Comparison of ENCODE assay signal across 10 cellular contexts in the genomic region with DNA sequence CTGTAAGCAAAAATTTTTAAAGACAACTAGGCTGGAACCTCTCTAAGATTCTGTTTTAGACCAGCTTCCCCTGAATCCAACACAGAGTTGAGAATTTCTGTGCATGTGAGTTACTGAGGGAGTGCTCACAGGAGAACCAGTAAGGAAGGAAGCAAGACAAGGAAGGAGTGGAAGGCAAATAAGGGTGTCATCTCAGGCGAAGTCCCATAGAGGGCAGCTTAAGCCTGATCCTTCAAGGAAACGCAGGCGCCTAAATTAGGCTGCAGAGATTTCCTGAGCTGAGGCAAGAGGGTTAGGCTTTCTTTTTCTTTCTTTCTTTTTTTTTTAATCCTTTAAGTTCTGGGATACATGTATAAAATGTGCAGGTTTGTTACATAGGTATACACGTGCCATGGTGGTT. TPM values are rescaled to one million over a fixed set of nuclear protein-coding genes. Genes with fewer than 3 reads are reported as not detected.
DNase-seq lines count a peak whose midpoint lies in the region; ATAC-seq and TF ChIP-seq lines count a peak whose summit lies in the region.
"Had no signal": no experiment of that assay in that cellular context is flagged by ENCODE, and none has a peak within 500 bp of the region (broad histone marks: within the 10 kb centered on the region; RNA-seq: fewer than 3 reads in every experiment).

No MANE protein-coding gene starts in this region.

- H3K27ac ChIP-seq in PC-9 (no peak overlapping the region), smooth muscle cell (ENCODE audit: low read depth) (no peak overlapping the region), prostate gland (no peak overlapping the region)
- H3K27ac ChIP-seq: BLaER1, KMS-11 had no signal

- POLR2A ChIA-PET in PC-9 (lab: Charles Lee; ENCODE audit: unreplicated experiment): no interaction called here

- intact Hi-C loops in PC-9 (cut with micrococcal nuclease; ENCODE audit: unreplicated experiment): no loop called here
- intact Hi-C loops in prostate gland (cut with DNase I): no loop called here

- no peak overlapping the region for H3K9ac ChIP-seq in smooth muscle cell (ENCODE audit: low read depth)
- H3K9ac ChIP-seq: BLaER1, KMS-11 had no signal

- no peaks in the 10 kb centered on the region for H3K9me3 ChIP-seq in PC-9 (ENCODE audit: insufficient read depth, low read depth)
- no peaks in the 10 kb centered on the region for H3K9me3 ChIP-seq in smooth muscle cell (replicated peaks; ENCODE audit: low read depth)
- no peaks in the 10 kb centered on the region for H3K9me3 ChIP-seq in prostate gland
- H3K9me3 ChIP-seq: BLaER1 had no signal

- H3K4me2 ChIP-seq in PC-9 (no peak overlapping the region), smooth muscle cell (no peak overlapping the region)
- H3K4me2 ChIP-seq: BLaER1, KMS-11 had no signal

- DNase-seq in NCI-H1436 (lab: John Stamatoyannopoulos, UW) (peak; percentile 44), NCI-H1436 treated with DMSO at 0.1 percent for 48 hours (lab: John Stamatoyannopoulos, UW) (no peak), PC-9 (peak in 1 of 2 experiments; percentile 1), foreskin melanocyte (peak; percentile 78), smooth muscle cell (lab: John Stamatoyannopoulos, UW; ENCODE audit: unreplicated experiment) (no peak), prostate gland (ENCODE audit: low spot score) (no peak), NOMO-1 treated with dmso at 0.1 percent for 144 hours (lab: John Stamatoyannopoulos, UW; ENCODE audit: unreplicated experiment) (no peak)

- H2AFZ ChIP-seq in PC-9 (no peak overlapping the region), smooth muscle cell (ENCODE audit: low read depth) (peak overlapping the region; percentile 83)

- H3K4me1 ChIP-seq in PC-9 (replicated peaks; ENCODE audit: insufficient read depth) (no peaks in the 10 kb centered on the region), smooth muscle cell (ENCODE audit: low read depth) (no peaks in the 10 kb centered on the region), prostate gland (replicated peaks) (no peaks in the 10 kb centered on the region)
- H3K4me1 ChIP-seq: BLaER1 had no signal

- H3K27me3 ChIP-seq in PC-9 (ENCODE audit: insufficient read depth, low read depth) (no peaks in the 10 kb centered on the region), smooth muscle cell (ENCODE audit: low read depth) (no peaks in the 10 kb centered on the region), prostate gland (replicated peaks; ENCODE audit: insufficient read depth) (no peaks in the 10 kb centered on the region)
- H3K27me3 ChIP-seq: BLaER1 had no signal

- WGBS in smooth muscle cell (ENCODE audit: low lambda C conversion rate): 33% methylated on average over 4 of the region's 4 CpGs
- WGBS in prostate gland: 16% methylated on average over 4 of the region's 4 CpGs

- no peaks in the 10 kb centered on the region for H3K9me2 ChIP-seq in PC-9 (ENCODE audit: insufficient read depth)

- CTCF ChIA-PET in PC-9 (lab: Charles Lee): interaction anchor here (0.6 kb wide), 1 partner anchor 1548 kb away, joined by 3 read pairs; no protein-coding TSS in a partner anchor

- TF ChIP-seq CTCF in PC-9 (conservative IDR thresholded peaks at IDR 0.05): peak; percentile 46; the same call in 1 of the 2 replicates
- peak; percentile 47 for TF ChIP-seq CTCF in smooth muscle cell (IDR thresholded peaks at IDR 0.05; ENCODE audit: borderline replicate concordance, insufficient read depth, poor library complexity, severe bottlenecking)
- TF ChIP-seq CTCF in prostate gland (IDR thresholded peaks at IDR 0.05): peak in 1 of 4 experiments; percentile 23

- H3K4me3 ChIP-seq in PC-9 (no peak overlapping the region), smooth muscle cell (no peak overlapping the region), prostate gland (no peak overlapping the region)
- H3K4me3 ChIP-seq: BLaER1 had no signal

- H4K20me1 ChIP-seq in PC-9 (ENCODE audit: insufficient read depth): no peaks in the 10 kb centered on the region
- H4K20me1 ChIP-seq in smooth muscle cell (ENCODE audit: low read depth): no peaks in the 10 kb centered on the region
- H4K20me1 ChIP-seq: BLaER1 had no signal

- no TSS peak for BruUV-seq in PC-9 (replicated peaks; lab: Mats Ljungman, UMichigan)

- H3K36me3 ChIP-seq in PC-9 (ENCODE audit: low read depth) (no peaks in the 10 kb centered on the region), smooth muscle cell (ENCODE audit: low read depth) (no peaks in the 10 kb centered on the region), prostate gland (no peaks in the 10 kb centered on the region)
- H3K36me3 ChIP-seq: BLaER1 had no signal

- TF ChIP-seq POLR2A in prostate gland (IDR thresholded peaks at IDR 0.05): no peak

- no peaks in the 10 kb centered on the region for H3K79me2 ChIP-seq in PC-9 (ENCODE audit: low read depth)
- no peaks in the 10 kb centered on the region for H3K79me2 ChIP-seq in smooth muscle cell (ENCODE audit: low read depth)

- H3F3A ChIP-seq in PC-9 (ENCODE audit: insufficient read depth, low read depth) (no peaks in the 10 kb centered on the region), smooth muscle cell (ENCODE audit: low read depth) (no peaks in the 10 kb centered on the region)

- no peak for ATAC-seq in HG03354 (IDR thresholded peaks at IDR 0.05; ENCODE audit: poor library complexity, severe bottlenecking, unreplicated experiment)

RNA-seq across cellular contexts. Expression of gene COL6A6, which starts 36.2 kb away (rescaled TPM):
- total RNA-seq in PC-9 (2021) (not detected in 2 replicates), smooth muscle cell (1.5 and 1.6 TPM in 2 replicates), prostate gland (under 1 TPM in 1 of 2 donors, not detected in 1; 0.57 TPM)
- polyA plus RNA-seq in smooth muscle cell: 0.38 and 0.41 TPM in 2 replicates

Comparison
In these comparisons a context has a peak if more than half of its experiments do, and no peak if none do; other contexts are left out.
1. DNase-seq: peak in NCI-H1436 (single experiment) and foreskin melanocyte (single experiment); none in NCI-H1436 treated with DMSO at 0.1 percent for 48 hours (single experiment), smooth muscle cell (single experiment), prostate gland (single experiment) and NOMO-1 treated with dmso at 0.1 percent for 144 hours (single experiment).